In the genomic region with DNA sequence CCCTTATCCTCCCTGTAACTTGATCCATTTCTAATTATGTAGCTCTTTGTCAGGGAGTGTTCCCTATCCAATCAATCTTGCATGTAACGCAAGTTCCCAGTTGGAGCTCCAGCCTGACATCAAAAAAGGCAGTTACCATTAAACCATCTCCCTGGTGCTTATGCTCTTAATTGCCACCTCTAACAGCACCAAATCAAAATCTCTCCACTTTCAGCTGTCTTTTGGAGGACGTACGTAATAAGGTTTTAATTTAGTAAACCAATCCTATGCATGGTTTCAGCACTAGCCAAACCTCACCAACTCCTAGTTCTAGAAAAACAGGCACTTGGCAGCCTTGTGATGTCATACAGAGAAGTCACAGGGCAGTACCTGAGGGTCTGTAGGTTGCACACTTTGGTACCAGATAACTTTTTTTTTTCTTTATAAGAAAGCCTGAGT, we compare ENCODE assay signal across 8 cellular contexts. TPM values are rescaled to one million over a fixed set of nuclear protein-coding genes. Genes with fewer than 3 reads are reported as not detected.
DNase-seq lines count a peak whose midpoint lies in the region; ATAC-seq and TF ChIP-seq lines count a peak whose summit lies in the region.
"Not testable (repeated sequence)": the region's sequence is repeated elsewhere in the genome, so short reads cannot be mapped to it uniquely, and the experiment has no call there.

No MANE protein-coding gene starts in this region.

- not testable (repeated sequence) for ATAC-seq in activated CD8-positive, alpha-beta T cell treated with anti-CD3 and anti-CD28 coated beads, Interleukin-2, amount 10 ng/mL, durations not matched to agents 7 days and 5 days; body of pancreas

- H3K9me3 Mint-ChIP-seq in activated CD8-positive, alpha-beta T cell treated with anti-CD3 and anti-CD28 coated beads, Interleukin-2, amount 10 ng/mL, durations not matched to agents 7 days and 5 days (ENCODE audit: insufficient read depth); neural crest cell: not testable (repeated sequence)

- not testable (repeated sequence) for TF ChIP-seq CTCF in AG04450 (IDR thresholded peaks at IDR 0.05; ENCODE audit: low read depth, low read length); NB4 (IDR thresholded peaks at IDR 0.05; ENCODE audit: low read depth, low read length)
- TF ChIP-seq CTCF in body of pancreas (IDR thresholded peaks at IDR 0.05) (peak in 1 of 7 experiments; percentile 4), neural crest cell (conservative IDR thresholded peaks at IDR 0.05) (peak; percentile 19)

- DNase-seq in AG04450 (ENCODE audit: low read depth, low spot score); NB4 (ENCODE audit: low read depth); activated CD8-positive, alpha-beta T cell treated with anti-CD3 and anti-CD28 coated beads, Interleukin-2, amount 10 ng/mL, durations not matched to agents 7 days and 5 days; body of pancreas; neural crest cell (ENCODE audit: low read depth, low spot score): not testable (repeated sequence)
- DNase-seq in NCI-H345 (lab: John Stamatoyannopoulos, UW) (peak; percentile 58), fibroblast of peridontal ligament (ENCODE audit: extremely low read depth) (peak; percentile 14)

- not testable (repeated sequence) for H3K4me3 Mint-ChIP-seq in activated CD8-positive, alpha-beta T cell treated with anti-CD3 and anti-CD28 coated beads, Interleukin-2, amount 10 ng/mL, durations not matched to agents 7 days and 5 days
- H3K4me3 Mint-ChIP-seq in neural crest cell, result peak overlapping the region; percentile 95

- H3K4me1 Mint-ChIP-seq in activated CD8-positive, alpha-beta T cell treated with anti-CD3 and anti-CD28 coated beads, Interleukin-2, amount 10 ng/mL, durations not matched to agents 7 days and 5 days (ENCODE audit: low read depth), result peaks cover 43% of the 10 kb centered on the region
- peaks cover 44% of the 10 kb centered on the region for H3K4me1 Mint-ChIP-seq in neural crest cell

- CTCF ChIA-PET in AG04450 (lab: Charles Lee), result interaction anchor here (2.3 kb wide), 1 partner anchor 124 kb away, joined by 14 read pairs; no protein-coding TSS in a partner anchor
- CTCF ChIA-PET in activated CD8-positive, alpha-beta T cell treated with anti-CD3 and anti-CD28 coated beads, Interleukin-2, amount 10 ng/mL, durations not matched to agents 7 days and 5 days (lab: Charles Lee), result interaction anchor here (0.7 to 12.6 kb wide), 4 partner anchors 7 to 125 kb away, joined by 3 to 133 read pairs (median 7); partner anchors contain the start of gene GGCX

- peak overlapping the region; percentile 54 for H3K27ac Mint-ChIP-seq in activated CD8-positive, alpha-beta T cell treated with anti-CD3 and anti-CD28 coated beads, Interleukin-2, amount 10 ng/mL, durations not matched to agents 7 days and 5 days
- not testable (repeated sequence) for H3K27ac Mint-ChIP-seq in neural crest cell (ENCODE audit: unreplicated experiment)

- H3K4me1 ChIP-seq in body of pancreas, result peaks cover 63% of the 10 kb centered on the region
- H3K4me1 ChIP-seq in stomach smooth muscle (ENCODE audit: control insufficient read depth, insufficient read depth, low read length), result peaks cover 47% of the 10 kb centered on the region

- peaks cover 80% of the 10 kb centered on the region for H3K36me3 Mint-ChIP-seq in activated CD8-positive, alpha-beta T cell treated with anti-CD3 and anti-CD28 coated beads, Interleukin-2, amount 10 ng/mL, durations not matched to agents 7 days and 5 days (ENCODE audit: low read depth)
- peaks cover 49% of the 10 kb centered on the region for H3K36me3 Mint-ChIP-seq in neural crest cell (ENCODE audit: low read depth)

- POLR2A ChIA-PET in AG04450 (lab: Yijun Ruan, JAX), result interaction anchor here (1.5 kb wide), 1 partner anchor 123 kb away, joined by 4 read pairs; no protein-coding TSS in a partner anchor
- POLR2A ChIA-PET in activated CD8-positive, alpha-beta T cell treated with anti-CD3 and anti-CD28 coated beads, Interleukin-2, amount 10 ng/mL, durations not matched to agents 7 days and 5 days (lab: Charles Lee), result interaction anchor here (0.8 to 2.7 kb wide), 5 partner anchors 12 to 130 kb away, joined by 3 to 13 read pairs (median 4); partner anchors contain the start of gene RNF181

- not testable (repeated sequence) for H3K27me3 ChIP-seq in AG04450 (ENCODE audit: control insufficient read depth, insufficient read depth, low read length); body of pancreas; stomach smooth muscle (ENCODE audit: control insufficient read depth in 1 of 2, insufficient read depth in 2 of 2, low read length in 2 of 2)

- not testable (repeated sequence) for TF ChIP-seq POLR2A in NB4 (IDR thresholded peaks at IDR 0.05; ENCODE audit: extremely low read depth, insufficient read length)
- peak in 1 of 3 donors; percentile 7 for TF ChIP-seq POLR2A in body of pancreas (IDR thresholded peaks at IDR 0.05)

- peak overlapping the region; percentile 22 for H3K27ac ChIP-seq in AG04450 (ENCODE audit: low read depth, low read length)
- peak overlapping the region in 3 of 4 donors; percentile 31 to 99 (median 72) for H3K27ac ChIP-seq in body of pancreas
- H3K27ac ChIP-seq in stomach smooth muscle (ENCODE audit: low read length), result peak overlapping the region; percentile 24

- H3K9ac ChIP-seq in stomach smooth muscle (ENCODE audit: low read length in 2 of 2), result not testable (repeated sequence)

- 43 to 55% methylated on average over 3 of the region's 3 CpGs for WGBS in body of pancreas, 2 donors

- H3K4me3 ChIP-seq in AG04450 (ENCODE audit: low read depth, low read length); body of pancreas; stomach smooth muscle (ENCODE audit: low read length in 2 of 2): not testable (repeated sequence)
- peak overlapping the region; percentile 4 for H3K4me3 ChIP-seq in NB4 (ENCODE audit: low read depth, low read length)

- not testable (repeated sequence) for H3K9me3 ChIP-seq in AG04450 (ENCODE audit: control insufficient read depth, insufficient read depth, low read length); body of pancreas; stomach smooth muscle (ENCODE audit: control insufficient read depth in 2 of 2, low read length in 2 of 2)

- H3K27me3 Mint-ChIP-seq in activated CD8-positive, alpha-beta T cell treated with anti-CD3 and anti-CD28 coated beads, Interleukin-2, amount 10 ng/mL, durations not matched to agents 7 days and 5 days (ENCODE audit: low read depth); neural crest cell (ENCODE audit: low read depth): not testable (repeated sequence)

- intact Hi-C loops in body of pancreas (cut with DNase I), result not testable (repeated sequence)

- H3K36me3 ChIP-seq in body of pancreas (replicated peaks in 1 of 2; ENCODE audit: insufficient read depth in 1 of 2, low read depth in 2 of 2) (peaks cover 18 to 36% of the 10 kb centered on the region in 2 donors), stomach smooth muscle (ENCODE audit: control insufficient read depth in 2 of 2, insufficient read depth in 2 of 2, low read length in 2 of 2) (peaks cover 30 to 32% of the 10 kb centered on the region in 2 donors)

RNA-seq across cellular contexts. Expression of gene MAT2A, which starts 5.3 kb away (rescaled TPM):
- 362 and 409 TPM in 2 replicates for polyA plus RNA-seq in AG04450 (2011; rRNA removed)
- polyA minus RNA-seq in AG04450 (2011; rRNA and poly(A)+ RNA removed), result 184 and 266 TPM in 2 replicates
- 100 to 1,000 TPM; 264 to 273 TPM for total RNA-seq in activated CD8-positive, alpha-beta T cell treated with anti-CD3 and anti-CD28 coated beads, Interleukin-2, amount 10 ng/mL, durations not matched to agents 7 days and 5 days
- total RNA-seq in body of pancreas (100 to 1,000 TPM; 388 to 576 TPM), neural crest cell (404 and 405 TPM in 2 replicates)

RNA-seq across cellular contexts. Expression of gene GGCX, which starts 17.0 kb away (rescaled TPM):
- 44.0 and 53.8 TPM in 2 replicates for polyA plus RNA-seq in AG04450 (2011; rRNA removed)
- 80.2 and 104 TPM in 2 replicates for polyA minus RNA-seq in AG04450 (2011; rRNA and poly(A)+ RNA removed)
- total RNA-seq in activated CD8-positive, alpha-beta T cell treated with anti-CD3 and anti-CD28 coated beads, Interleukin-2, amount 10 ng/mL, durations not matched to agents 7 days and 5 days, result 10 to 100 TPM; 18.9 to 20.0 TPM
- total RNA-seq in body of pancreas (10 to 100 TPM; 35.5 to 48.1 TPM), neural crest cell (43.4 and 43.7 TPM in 2 replicates)

RNA-seq across cellular contexts. Expression of gene VAMP8, which starts 33.1 kb away (rescaled TPM):
- 2.6 and 3.6 TPM in 2 replicates for polyA plus RNA-seq in AG04450 (2011; rRNA removed)
- 0.48 and 0.55 TPM in 2 replicates for polyA minus RNA-seq in AG04450 (2011; rRNA and poly(A)+ RNA removed)
- 100 to 1,000 TPM; 141 to 148 TPM for total RNA-seq in activated CD8-positive, alpha-beta T cell treated with anti-CD3 and anti-CD28 coated beads, Interleukin-2, amount 10 ng/mL, durations not matched to agents 7 days and 5 days
- 100 to 1,000 TPM in 1 of 2 donors, 10 to 100 TPM in 1; 39.6 to 111 TPM for total RNA-seq in body of pancreas
- 1.1 and 2.1 TPM in 2 replicates for total RNA-seq in neural crest cell

RNA-seq across cellular contexts. Expression of gene VAMP5, which starts 40.0 kb away (rescaled TPM):
- 100 and 123 TPM in 2 replicates for polyA plus RNA-seq in AG04450 (2011; rRNA removed)
- polyA minus RNA-seq in AG04450 (2011; rRNA and poly(A)+ RNA removed), result 67.4 and 76.8 TPM in 2 replicates
- 10 to 100 TPM; 72.0 to 74.4 TPM for total RNA-seq in activated CD8-positive, alpha-beta T cell treated with anti-CD3 and anti-CD28 coated beads, Interleukin-2, amount 10 ng/mL, durations not matched to agents 7 days and 5 days
- total RNA-seq in body of pancreas (10 to 100 TPM in 1 of 2 donors, 1 to 10 TPM in 1; 3.0 to 10.4 TPM), neural crest cell (0.50 and 1.5 TPM in 2 replicates)

RNA-seq across cellular contexts. Expression of gene RNF181, which starts 51.3 kb away (rescaled TPM):
- polyA plus RNA-seq in AG04450 (2011; rRNA removed), result 260 and 351 TPM in 2 replicates
- 140 and 199 TPM in 2 replicates for polyA minus RNA-seq in AG04450 (2011; rRNA and poly(A)+ RNA removed)
- total RNA-seq in activated CD8-positive, alpha-beta T cell treated with anti-CD3 and anti-CD28 coated beads, Interleukin-2, amount 10 ng/mL, durations not matched to agents 7 days and 5 days, result 100 to 1,000 TPM in 1 of 2 experiments, 10 to 100 TPM in 1; 91.0 to 104 TPM
- total RNA-seq in body of pancreas (10 to 100 TPM; 54.4 to 89.5 TPM), neural crest cell (67.9 and 75.8 TPM in 2 replicates)

Comparison
In these comparisons a context has a peak if more than half of its experiments do, and no peak if none do; other contexts are left out.
1. H3K27ac ChIP-seq: peak in every context shown above with its lines; median percentile 72 in body of pancreas; 24 in stomach smooth muscle; 22 in AG04450.
2. RNA of gene VAMP8, which starts 33.1 kb away (total RNA-seq): 141 to 148 TPM in activated CD8-positive, alpha-beta T cell treated with anti-CD3 and anti-CD28 coated beads, Interleukin-2, amount 10 ng/mL, durations not matched to agents 7 days and 5 days and 39.6 to 111 TPM in body of pancreas; 1.1 to 2.1 TPM in neural crest cell; every median in the first group is over 10 times any median in the second.